11 cellular contexts compared by ENCODE assay signal in genomic region chr21:24375201-24375600, GRCh38.
DNase-seq lines count a peak whose midpoint lies in the region; ATAC-seq, FAIRE-seq and TF ChIP-seq lines count a peak whose summit lies in the region.
"Had no signal": no experiment of that assay in that cellular context is flagged by ENCODE, and none has a peak within 500 bp of the region (broad histone marks: within the 10 kb centered on the region; RNA-seq: fewer than 3 reads in every experiment).

No MANE protein-coding gene starts in this region.

- no peak for FAIRE-seq in K562 (lab: Jason Lieb, UNC)
- FAIRE-seq: endometrium had no signal

- no peak overlapping the region for H3K4me3 ChIP-seq in GM12865 (ENCODE audit: low read depth, low read length)
- no peak overlapping the region for H3K4me3 ChIP-seq in KMS-11 (IDR thresholded peaks at IDR 0.05; ENCODE audit: insufficient read depth, low read depth, low read length)
- H3K4me3 ChIP-seq in K562, result no peak overlapping the region

- H3K36me3 ChIP-seq in KMS-11 (ENCODE audit: insufficient read depth) (no peaks in the 10 kb centered on the region), K562 (ENCODE audit: control insufficient read depth, insufficient read depth, low read length) (no peaks in the 10 kb centered on the region)

- H2AFZ ChIP-seq in KMS-11 (ENCODE audit: low read depth) (no peak overlapping the region), K562 (ENCODE audit: low read depth, low read length) (peak overlapping the region; percentile 46; the same call in 1 of the 2 replicates)

- H3K27ac ChIP-seq in KMS-11 (no peak overlapping the region), K562 (ENCODE audit: extremely low read depth, low read depth, low read length) (no peak overlapping the region)

- H3K27me3 ChIP-seq in KMS-11 (ENCODE audit: insufficient read depth, low read depth) (no peaks in the 10 kb centered on the region), K562 (ENCODE audit: control insufficient read depth in 2 of 2, insufficient read depth in 2 of 2, low read length in 2 of 2) (no peaks in the 10 kb centered on the region)

- H3K4me1 ChIP-seq in KMS-11 (ENCODE audit: low read depth, poor library complexity, severe bottlenecking) (no peaks in the 10 kb centered on the region), K562 (replicated peaks in 1 of 2; ENCODE audit: control insufficient read depth in 2 of 2, insufficient read depth in 2 of 2, low read length in 2 of 2) (no peaks in the 10 kb centered on the region)

- no peaks in the 10 kb centered on the region for H3K79me2 ChIP-seq in KMS-11 (ENCODE audit: insufficient read depth, low read depth)
- no peaks in the 10 kb centered on the region for H3K79me2 ChIP-seq in K562 (ENCODE audit: control insufficient read depth, insufficient read depth, low read length)

- DNase-seq in GM12865 (ENCODE audit: low read depth), result peak; percentile 18
- peak in 1 of 4 experiments; percentile 9 for DNase-seq in K562 (ENCODE audit: extremely low read depth in 1 of 4, low spot score in 3 of 4)
- DNase-seq in NCI-H146 (lab: John Stamatoyannopoulos, UW), result no peak
- DNase-seq in inferior parietal cortex (ENCODE audit: extremely low spot score), result no peak
- no peak for DNase-seq in NCI-H748 treated with DMSO at 0.1 percent for 48 hours (lab: John Stamatoyannopoulos, UW)
- DNase-seq in NCI-H1048 (lab: John Stamatoyannopoulos, UW), result no peak
- DNase-seq: activated CD8-positive, alpha-beta memory T cell treated with anti-CD3 and anti-CD28 coated beads, Interleukin-2, amount 50 U/mL, for 48 hours; mammary epithelial cell had no signal

- TF ChIP-seq EP300 in K562 (IDR thresholded peaks at IDR 0.05; ENCODE audit: low read length), result no peak

- 0 out of 2 replicates have a peak, but pooled peaks cover 3% of the 10 kb centered on the region for H3K9me3 ChIP-seq in K562 (replicated peaks; ENCODE audit: control insufficient read depth, insufficient read depth, low read depth, low read length)

- in situ Hi-C loops in K562 (cut with MboI), result no loop called here

- no TSS peak for BruUV-seq in K562 (replicated peaks; lab: Mats Ljungman, UMichigan)

- no peaks in the 10 kb centered on the region for H4K20me1 ChIP-seq in KMS-11 (ENCODE audit: insufficient read depth)
- no peaks in the 10 kb centered on the region for H4K20me1 ChIP-seq in K562 (replicated peaks; ENCODE audit: control insufficient read depth, insufficient read depth, low read length)

- 3% methylated on average over 2 of the region's 3 CpGs for WGBS in K562 (ENCODE audit: insufficient coverage, low coverage, missing lambda C conversion rate)

- H3K4me2 ChIP-seq in KMS-11, result no peak overlapping the region
- H3K4me2 ChIP-seq in K562 (ENCODE audit: insufficient read depth, low read length), result no peak overlapping the region

- no peak for TF ChIP-seq RAD21 in K562 (CRISPR knock-in tag; conservative IDR thresholded peaks at IDR 0.05 in 1 of 2, IDR thresholded peaks at IDR 0.05 in 1 of 2)

- no peaks in the 10 kb centered on the region for H3K9me1 ChIP-seq in K562 (ENCODE audit: control insufficient read depth, insufficient read depth, low read length)

- CTCF ChIA-PET in K562 (lab: Yijun Ruan, JAX; ENCODE audit: low intra/inter-chr PET ratio), result no interaction called here

- TF ChIP-seq CTCF in GM12865 (IDR thresholded peaks at IDR 0.05; ENCODE audit: insufficient read depth, low read depth, low read length, missing control alignments), result peak; percentile 11
- TF ChIP-seq CTCF in KMS-11 (conservative IDR thresholded peaks at IDR 0.05; ENCODE audit: low read depth, low read length), result peak; percentile 49
- TF ChIP-seq CTCF in K562 (IDR thresholded peaks at IDR 0.05 in 2 of 3, conservative IDR thresholded peaks at IDR 0.05 in 1 of 3; ENCODE audit: insufficient read depth in 2 of 3, low read depth in 1 of 3, low read length in 3 of 3), result 0 out of 6 replicates have a peak, but pooled peaks of 1 of the 3 experiments have one; percentile 27

- no peak overlapping the region for H3K9ac ChIP-seq in KMS-11
- H3K9ac ChIP-seq in K562 (ENCODE audit: insufficient read depth in 1 of 2, low read depth in 2 of 2, low read length in 2 of 2), result no peak overlapping the region

- intact Hi-C loops in K562 (cut with micrococcal nuclease), result no loop called here

- POLR2A ChIA-PET in K562 (lab: Yijun Ruan, JAX), result interaction anchor here (0.9 kb wide), 1 partner anchor 24 kb away, joined by 3 read pairs; no protein-coding TSS in a partner anchor

- no peak for TF ChIP-seq POLR2A in K562 (conservative IDR thresholded peaks at IDR 0.05)

- ATAC-seq in GM21381 (IDR thresholded peaks at IDR 0.05; ENCODE audit: unreplicated experiment) (peak; percentile 67), K562 (no peak)

TF ChIP-seq in K562, 482 proteins besides CTCF, POLR2A, EP300 and RAD21:
- TF ChIP-seq ZNF583 (CRISPR knock-in tag; IDR thresholded peaks at IDR 0.05) (no peak), YY1 (IDR thresholded peaks at IDR 0.05; ENCODE audit: borderline replicate concordance in 1 of 3, control insufficient read depth in 1 of 3, extremely low read depth in 1 of 3, insufficient read depth in 3 of 3, insufficient read length in 1 of 3, insufficient replicate concordance in 2 of 3, low read depth in 1 of 3, low read length in 2 of 3) (peak in 1 of 3 experiments; percentile 2), USF2 (CRISPR knock-in tag; IDR thresholded peaks at IDR 0.05) (peak; percentile 65)
TF ChIP-seq in K562: peak in this region for 2.
